ENCODE assay signal across 10 cellular contexts in genomic region chr7:104272767-104273384, GRCh38. TPM values are rescaled to one million over a fixed set of nuclear protein-coding genes. Genes with fewer than 3 reads are reported as not detected.
A peak's percentile ranks its signal among the peaks of the same experiment; 100 is the strongest.
DNase-seq lines count a peak whose midpoint lies in the region; ATAC-seq, FAIRE-seq and TF ChIP-seq lines count a peak whose summit lies in the region.
"Had no signal": no experiment of that assay in that cellular context is flagged by ENCODE, and none has a peak within 500 bp of the region (broad histone marks: within the 10 kb centered on the region; RNA-seq: fewer than 3 reads in every experiment).

No MANE protein-coding gene starts in this region.

- H4K20me1 ChIP-seq in H1 (replicated peaks in 1 of 2; ENCODE audit: control insufficient read depth in 1 of 2, insufficient read depth in 2 of 2, low read length in 2 of 2) = no peaks in the 10 kb centered on the region

- H3K79me1 ChIP-seq in H1 (ENCODE audit: low read depth, low read length) = no peaks in the 10 kb centered on the region

- no peaks in the 10 kb centered on the region for H3K27me3 ChIP-seq in H1 (replicated peaks in 1 of 4; ENCODE audit: control insufficient read depth in 3 of 4, extremely low read depth in 1 of 4, insufficient read depth in 3 of 4, low read length in 3 of 4)
- H3K27me3 ChIP-seq: neutrophil had no signal

- H3K9ac ChIP-seq in H1 (replicated peaks in 1 of 4; ENCODE audit: extremely low read depth in 1 of 4, low read depth in 3 of 4, low read length in 3 of 4) = no peak overlapping the region

- ATAC-seq in GM19328 (IDR thresholded peaks at IDR 0.05; ENCODE audit: unreplicated experiment) = no peak
- ATAC-seq in activated naive CD8-positive, alpha-beta T cell treated with anti-CD3 and anti-CD28 coated beads, Interleukin-2, amount 50 U/mL, for 24 hours = no peak
- no peak for ATAC-seq in HG03460 (IDR thresholded peaks at IDR 0.05; ENCODE audit: unreplicated experiment)

- peak; percentile 55 to 61 for TF ChIP-seq RAD21 in H1 (IDR thresholded peaks at IDR 0.05 in 1 of 2, conservative IDR thresholded peaks at IDR 0.05 in 1 of 2; ENCODE audit: low read depth in 2 of 2, low read length in 2 of 2)

- TF ChIP-seq CTCF in HFFc6 (IDR thresholded peaks at IDR 0.05) (peak; percentile 71), H1 (IDR thresholded peaks at IDR 0.05; ENCODE audit: control extremely low read depth in 1 of 3, insufficient read depth in 1 of 3, low read depth in 1 of 3, low read length in 3 of 3) (peak in 2 of 3 experiments; percentile 36 to 61; a peak in 2 of 4 replicates)

- no peak overlapping the region for H3K4me2 ChIP-seq in H1 (ENCODE audit: insufficient read depth in 1 of 2, low read depth in 2 of 2, low read length in 2 of 2)

- H3K4me1 ChIP-seq in H1 (replicated peaks in 1 of 4; ENCODE audit: control insufficient read depth in 3 of 4, insufficient read depth in 4 of 4, low read length in 3 of 4) = no peaks in the 10 kb centered on the region

- no peak for TF ChIP-seq POLR2A in H1 (IDR thresholded peaks at IDR 0.05; ENCODE audit: control extremely low read depth in 1 of 2, low read depth in 2 of 2, low read length in 2 of 2)

- H3K9me3 ChIP-seq in H1 (ENCODE audit: insufficient read depth in 2 of 2, low read depth in 1 of 2, low read length in 1 of 2) = peaks cover 11 to 13% of the 10 kb centered on the region in 2 experiments
- H3K9me3 ChIP-seq: neutrophil had no signal

- no peak overlapping the region for H2BK5ac ChIP-seq in H1 (ENCODE audit: low read depth, low read length)

- no peak for FAIRE-seq in H1 (lab: Jason Lieb, UNC)

- H3K27me3 Mint-ChIP-seq in HFFc6 (ENCODE audit: insufficient read depth) = no peaks in the 10 kb centered on the region; the same call in 1 of the 2 replicates
- H3K27me3 Mint-ChIP-seq in activated naive CD8-positive, alpha-beta T cell treated with anti-CD3 and anti-CD28 coated beads, Interleukin-2, amount 50 U/mL, for 24 hours = peaks cover 24% of the 10 kb centered on the region

- no peak overlapping the region for H4K5ac ChIP-seq in H1 (ENCODE audit: insufficient read length, low read depth, low read length)

- DNase-seq in DMS153 treated with DMSO at 0.1 percent for 48 hours (lab: John Stamatoyannopoulos, UW; ENCODE audit: unreplicated experiment) (peak; percentile 25), HFFc6 (peak; percentile 59), NCI-H82 (lab: John Stamatoyannopoulos, UW) (peak; percentile 73), H1 (ENCODE audit: low read depth in 1 of 2, low spot score in 2 of 2) (no peak), pons (ENCODE audit: low spot score) (peak; percentile 78)
- DNase-seq in activated naive CD8-positive, alpha-beta T cell treated with anti-CD3 and anti-CD28 coated beads, Interleukin-2, amount 50 U/mL, for 24 hours = no peak

- CTCF ChIA-PET in H1 (lab: Charles Lee; ENCODE audit: partially characterized antibody) = interaction anchor here (0.6 to 1.6 kb wide), 5 partner anchors 14 to 646 kb away, joined by 3 to 4 read pairs (median 3); no protein-coding TSS in a partner anchor

- H2AFZ ChIP-seq in H1 (ENCODE audit: low read length) = no peak overlapping the region

- no peak overlapping the region for H2AK5ac ChIP-seq in H1 (ENCODE audit: low read depth, low read length)

- no peak overlapping the region for H4K91ac ChIP-seq in H1 (replicated peaks; ENCODE audit: insufficient read length, low read length)

- H2BK120ac ChIP-seq in H1 (replicated peaks; ENCODE audit: low read depth, low read length) = no peak overlapping the region

- H2BK20ac ChIP-seq in H1 (ENCODE audit: low read length) = no peak overlapping the region

- no peaks in the 10 kb centered on the region for H3K4me1 Mint-ChIP-seq in HFFc6 (ENCODE audit: low read depth)
- no peaks in the 10 kb centered on the region for H3K4me1 Mint-ChIP-seq in activated naive CD8-positive, alpha-beta T cell treated with anti-CD3 and anti-CD28 coated beads, Interleukin-2, amount 50 U/mL, for 24 hours

- H3K4ac ChIP-seq in H1 (replicated peaks; ENCODE audit: insufficient read length, low read depth, low read length) = no peak overlapping the region

- H3K27ac Mint-ChIP-seq in HFFc6 = no peak overlapping the region
- H3K27ac Mint-ChIP-seq in activated naive CD8-positive, alpha-beta T cell treated with anti-CD3 and anti-CD28 coated beads, Interleukin-2, amount 50 U/mL, for 24 hours = no peak overlapping the region
- H3K27ac Mint-ChIP-seq: T-helper 1 cell treated with Interleukin-12 subunit alpha and Interleukin-12 subunit beta and Interleukin-4 antibody, amounts not matched to agents 30 μg/mL and 1 μg/mL, for 36 hours had no signal

- no peak overlapping the region for H2BK15ac ChIP-seq in H1 (ENCODE audit: low read length)

- no peak for TF ChIP-seq EP300 in H1 (IDR thresholded peaks at IDR 0.05; ENCODE audit: borderline replicate concordance in 1 of 2, low read depth in 2 of 2, low read length in 2 of 2)

- H3K36me3 Mint-ChIP-seq in HFFc6 (ENCODE audit: low read depth) = no peaks in the 10 kb centered on the region
- no peaks in the 10 kb centered on the region for H3K36me3 Mint-ChIP-seq in activated naive CD8-positive, alpha-beta T cell treated with anti-CD3 and anti-CD28 coated beads, Interleukin-2, amount 50 U/mL, for 24 hours (ENCODE audit: low read depth)

- 82% methylated on average over 5 of the region's 5 CpGs; no CpG with 5 or more reads in 1 of the 2 experiments for WGBS in H1 (ENCODE audit: extremely low coverage in 1 of 2, insufficient coverage in 1 of 2, insufficient read length in 1 of 2, insufficient replicate concordance in 2 of 2, low coverage in 1 of 2, low lambda C conversion rate in 2 of 2, missing lambda C conversion rate in 1 of 2), 2 experiments

- no peak overlapping the region for H3K56ac ChIP-seq in H1 (replicated peaks; ENCODE audit: insufficient read length, low read depth, low read length)

- no peak overlapping the region for H3K4me3 ChIP-seq in H1 (ENCODE audit: extremely low read depth in 1 of 4, insufficient read depth in 2 of 4, low read depth in 3 of 4, low read length in 4 of 4)

- no peak overlapping the region for H4K8ac ChIP-seq in H1 (ENCODE audit: extremely low read depth, insufficient read depth, low read length)

- H2BK12ac ChIP-seq in H1 (ENCODE audit: low read depth, low read length) = no peak overlapping the region

- H3K9me3 Mint-ChIP-seq in HFFc6 = peaks cover 3% of the 10 kb centered on the region; the same call in 1 of the 2 replicates
- H3K9me3 Mint-ChIP-seq in activated naive CD8-positive, alpha-beta T cell treated with anti-CD3 and anti-CD28 coated beads, Interleukin-2, amount 50 U/mL, for 24 hours = peaks cover 12% of the 10 kb centered on the region

- no peaks in the 10 kb centered on the region for H3K79me2 ChIP-seq in H1 (ENCODE audit: control insufficient read depth in 1 of 2, insufficient read depth in 2 of 2, low read length in 2 of 2)

- no peak overlapping the region for H3K27ac ChIP-seq in H1 (ENCODE audit: low read depth, low read length)
- H3K27ac ChIP-seq: neutrophil had no signal

- POLR2A ChIA-PET in H1 (lab: Charles Lee; ENCODE audit: partially characterized antibody) = no interaction called here

- no peak overlapping the region for H3K18ac ChIP-seq in H1 (ENCODE audit: extremely low read depth, low read length)

- H3K23ac ChIP-seq in H1 (ENCODE audit: insufficient read length) = no peak overlapping the region

- H3K14ac ChIP-seq in H1 (ENCODE audit: insufficient read length) = no peak overlapping the region

- no peak overlapping the region for H3K4me3 Mint-ChIP-seq in HFFc6
- H3K4me3 Mint-ChIP-seq in activated naive CD8-positive, alpha-beta T cell treated with anti-CD3 and anti-CD28 coated beads, Interleukin-2, amount 50 U/mL, for 24 hours = no peak overlapping the region
- H3K4me3 Mint-ChIP-seq: T-helper 1 cell treated with Interleukin-12 subunit alpha and Interleukin-12 subunit beta and Interleukin-4 antibody, amounts not matched to agents 30 μg/mL and 1 μg/mL, for 36 hours had no signal

- H3K23me2 ChIP-seq in H1 (ENCODE audit: low read depth, low read length) = no peaks in the 10 kb centered on the region

- no peaks in the 10 kb centered on the region for H3K36me3 ChIP-seq in H1 (ENCODE audit: control insufficient read depth in 2 of 4, insufficient read depth in 4 of 4, low read length in 3 of 4)
- H3K36me3 ChIP-seq: neutrophil had no signal

TF ChIP-seq in H1, 55 proteins besides CTCF, POLR2A, EP300 and RAD21 (continues in another document):
- TF ChIP-seq NRF1 (IDR thresholded peaks at IDR 0.05; ENCODE audit: low read depth, low read length) (no peak), HDAC6 (IDR thresholded peaks at IDR 0.05; ENCODE audit: low read depth, low read length) (no peak), BACH1 (IDR thresholded peaks at IDR 0.05; ENCODE audit: low read length) (no peak), EZH2 (IDR thresholded peaks at IDR 0.05; ENCODE audit: low read depth, low read length, severe bottlenecking) (no peak), SIRT6 (IDR thresholded peaks at IDR 0.05; ENCODE audit: low read length) (no peak), BRCA1 (IDR thresholded peaks at IDR 0.05; ENCODE audit: low read depth, low read length) (no peak), SRF (IDR thresholded peaks at IDR 0.05; ENCODE audit: low read depth, low read length) (no peak), CHD1 (IDR thresholded peaks at IDR 0.05; ENCODE audit: low read depth, low read length) (no peak), PHF8 (conservative IDR thresholded peaks at IDR 0.05; ENCODE audit: low read depth, low read length) (no peak), CBX5 (IDR thresholded peaks at IDR 0.05; ENCODE audit: low read depth, low read length) (no peak), ASH2L (IDR thresholded peaks at IDR 0.05; ENCODE audit: low read length) (no peak), SP4 (IDR thresholded peaks at IDR 0.05; ENCODE audit: low read length) (no peak), SP1 (IDR thresholded peaks at IDR 0.05; ENCODE audit: low read depth, low read length) (no peak), SP2 (IDR thresholded peaks at IDR 0.05; ENCODE audit: low read length) (no peak)

RNA-seq across cellular contexts. Expression of gene LHFPL3, which starts 55.5 kb away (rescaled TPM):
- total RNA-seq in HFFc6 (2021; fragmentation: NEBNext Ultra II Directional; extraction: Animal tissue kit (Norgen Biotek cat#: 25700)) = not detected
- total RNA-seq in H1 (2021; fragmentation: NEBNext Ultra II Directional; extraction: Animal tissue kit (Norgen Biotek cat#: 25700)) = 0.50 and 0.69 TPM in 2 replicates
- polyA plus RNA-seq in H1 (2011; rRNA removed) = 0.20 and 0.24 TPM in 2 replicates
- polyA plus RNA-seq in H1 (2011; cell fraction: cytosol; rRNA removed) = 0.09 TPM
- polyA plus RNA-seq in H1 (2011; cell fraction: nucleus; rRNA removed) = 0.20 TPM
- 0.11 to 0.21 TPM (median 0.18 TPM) in 4 replicates for polyA plus RNA-seq in H1 (2012, experiment 1 of 2)
- polyA plus RNA-seq in H1 (2012, experiment 2 of 2) = not detected
- polyA plus RNA-seq in H1 (2013, experiment 1 of 2) = 0.22 TPM
- 0.11 TPM for polyA plus RNA-seq in H1 (2013, experiment 2 of 2)
- 0.37 and 0.38 TPM in 2 replicates for polyA minus RNA-seq in H1 (2011; rRNA and poly(A)+ RNA removed)
- polyA minus RNA-seq in H1 (2011; cell fraction: cytosol; rRNA and poly(A)+ RNA removed) = 0.81 TPM
- 1.4 TPM for polyA minus RNA-seq in H1 (2011; cell fraction: nucleus; rRNA and poly(A)+ RNA removed)

Comparison
In these comparisons a context has a peak if more than half of its experiments do, and no peak if none do; other contexts are left out.
1. DNase-seq: peak in DMS153 treated with DMSO at 0.1 percent for 48 hours (single experiment), HFFc6 (single experiment), NCI-H82 (single experiment) and pons (single experiment); none in H1 (0 of 2) and activated naive CD8-positive, alpha-beta T cell treated with anti-CD3 and anti-CD28 coated beads, Interleukin-2, amount 50 U/mL, for 24 hours (single experiment).